22 cellular contexts compared by ENCODE assay signal in the genomic region with DNA sequence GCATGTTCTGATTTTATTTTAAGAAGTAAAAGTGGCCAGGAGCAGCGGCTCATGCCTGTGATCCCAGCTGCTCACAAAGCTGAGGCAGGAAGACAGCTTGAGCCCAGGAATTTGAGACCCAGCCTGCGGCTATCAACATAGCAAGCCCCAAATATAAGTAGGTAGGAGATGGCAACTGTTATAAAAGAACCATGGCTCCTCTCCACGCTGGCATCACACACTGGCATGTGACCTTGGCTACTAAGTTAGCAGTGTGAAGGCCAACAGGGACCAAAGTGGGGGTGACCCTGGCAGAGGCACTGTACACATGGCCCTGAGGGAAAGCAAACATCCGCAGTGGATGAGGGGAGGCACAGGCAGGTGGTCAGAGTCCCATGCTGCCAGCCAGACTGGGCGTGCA. TPM values are rescaled to one million over a fixed set of nuclear protein-coding genes. Genes with fewer than 3 reads are reported as not detected.
A peak's percentile ranks its signal among the peaks of the same experiment; 100 is the strongest.
DNase-seq lines count a peak whose midpoint lies in the region; ATAC-seq and TF ChIP-seq lines count a peak whose summit lies in the region.
"Had no signal": no experiment of that assay in that cellular context is flagged by ENCODE, and none has a peak within 500 bp of the region (broad histone marks: within the 10 kb centered on the region; RNA-seq: fewer than 3 reads in every experiment).

No MANE protein-coding gene starts in this region.

- H3K36me3 Mint-ChIP-seq in T-helper 17 cell (ENCODE audit: low read depth) (peaks cover 4% of the 10 kb centered on the region), endodermal cell (ENCODE audit: low read depth) (peaks cover 3% of the 10 kb centered on the region), mesothelial cell of epicardium (no peaks in the 10 kb centered on the region)
- H3K36me3 Mint-ChIP-seq in stimulated activated effector memory CD8-positive, alpha-beta T cell treated with anti-CD3 and anti-CD28 coated beads, Interleukin-12 subunit alpha, Interleukin-12 subunit beta, amount 100 ng/mL, for 72 hours: peaks cover 21% of the 10 kb centered on the region
- H3K36me3 Mint-ChIP-seq: naive B cell had no signal

- no peaks in the 10 kb centered on the region for H3K36me3 ChIP-seq in endodermal cell (ENCODE audit: control insufficient read depth, insufficient read depth, low read length)
- H3K36me3 ChIP-seq: ascending aorta, gastroesophageal sphincter, thoracic aorta had no signal

- H3K9me3 ChIP-seq in T-helper 17 cell (ENCODE audit: control insufficient read depth, low read length, poor library complexity, severe bottlenecking): no peaks in the 10 kb centered on the region
- H3K9me3 ChIP-seq in endodermal cell (ENCODE audit: control insufficient read depth, low read length): no peaks in the 10 kb centered on the region
- H3K9me3 ChIP-seq: ascending aorta, gastroesophageal sphincter, thoracic aorta had no signal

- H3K27me3 ChIP-seq in endodermal cell (ENCODE audit: control insufficient read depth, insufficient read depth, low read length, poor library complexity, severe bottlenecking): no peaks in the 10 kb centered on the region
- H3K27me3 ChIP-seq: ascending aorta, gastroesophageal sphincter had no signal

- peak overlapping the region; percentile 11 for H3K27ac Mint-ChIP-seq in T-helper 17 cell
- peak overlapping the region; percentile 39 for H3K27ac Mint-ChIP-seq in endodermal cell
- H3K27ac Mint-ChIP-seq in mesothelial cell of epicardium: peak overlapping the region; percentile 12
- H3K27ac Mint-ChIP-seq in stimulated activated effector memory CD8-positive, alpha-beta T cell treated with anti-CD3 and anti-CD28 coated beads, Interleukin-12 subunit alpha, Interleukin-12 subunit beta, amount 100 ng/mL, for 72 hours: peak overlapping the region; percentile 53
- H3K27ac Mint-ChIP-seq: memory B cell had no signal

- no peak overlapping the region for H3K4me3 Mint-ChIP-seq in T-helper 17 cell
- no peak overlapping the region for H3K4me3 Mint-ChIP-seq in endodermal cell
- no peak overlapping the region for H3K4me3 Mint-ChIP-seq in mesothelial cell of epicardium
- H3K4me3 Mint-ChIP-seq in stimulated activated effector memory CD8-positive, alpha-beta T cell treated with anti-CD3 and anti-CD28 coated beads, Interleukin-12 subunit alpha, Interleukin-12 subunit beta, amount 100 ng/mL, for 72 hours: no peak overlapping the region
- H3K4me3 Mint-ChIP-seq: central memory CD8-positive, alpha-beta T cell; memory B cell; naive B cell had no signal

- ATAC-seq in T-helper 17 cell: no peak
- ATAC-seq in stimulated activated effector memory CD8-positive, alpha-beta T cell treated with anti-CD3 and anti-CD28 coated beads, Interleukin-12 subunit alpha, Interleukin-12 subunit beta, amount 100 ng/mL, for 72 hours: no peak
- ATAC-seq in HG03442 (IDR thresholded peaks at IDR 0.05; ENCODE audit: unreplicated experiment): no peak
- ATAC-seq: gastroesophageal sphincter, K562 had no signal

- DNase-seq in T-helper 17 cell: no peak
- no peak for DNase-seq in endodermal cell
- DNase-seq in mesothelial cell of epicardium (ENCODE audit: low spot score in 2 of 2, unreplicated experiment in 2 of 2): no peak
- DNase-seq in stimulated activated effector memory CD8-positive, alpha-beta T cell treated with anti-CD3 and anti-CD28 coated beads, Interleukin-12 subunit alpha, Interleukin-12 subunit beta, amount 100 ng/mL, for 72 hours (ENCODE audit: low spot score in 2 of 2): no peak
- DNase-seq in NCI-H1105 (lab: John Stamatoyannopoulos, UW): no peak
- DNase-seq in GM10266 (ENCODE audit: extremely low spot score): no peak
- DNase-seq in amniotic stem cell (lab: John Stamatoyannopoulos, UW): no peak
- DNase-seq: activated CD4-positive, alpha-beta T cell treated with anti-CD3 and anti-CD28 coated beads, Interleukin-2, amount 50 U/mL, for 4 hours; H7; kidney; naive B cell; NCI-H146; NCI-H524; T-helper 2 cell had no signal

- peaks cover 6% of the 10 kb centered on the region for H3K4me1 ChIP-seq in endodermal cell (ENCODE audit: control insufficient read depth, insufficient read depth, low read length)
- H3K4me1 ChIP-seq: ascending aorta, gastroesophageal sphincter had no signal

- H3K27me3 Mint-ChIP-seq in T-helper 17 cell (no peaks in the 10 kb centered on the region), endodermal cell (ENCODE audit: insufficient read depth) (no peaks in the 10 kb centered on the region), mesothelial cell of epicardium (ENCODE audit: low read depth) (no peaks in the 10 kb centered on the region)
- H3K27me3 Mint-ChIP-seq: central memory CD8-positive, alpha-beta T cell; memory B cell; naive B cell had no signal

- no peak overlapping the region for H3K4me3 ChIP-seq in endodermal cell (ENCODE audit: low read length)
- H3K4me3 ChIP-seq: ascending aorta, gastroesophageal sphincter, K562, thoracic aorta had no signal

- 85 to 95% methylated on average over 3 to 5 of the region's 5 CpGs for WGBS in endodermal cell (ENCODE audit: insufficient coverage in 1 of 2, insufficient read length in 1 of 2), 2 experiments

- H3K4me1 Mint-ChIP-seq in T-helper 17 cell (peaks cover 16% of the 10 kb centered on the region), endodermal cell (peaks cover 26% of the 10 kb centered on the region), mesothelial cell of epicardium (no peaks in the 10 kb centered on the region)
- peaks cover 52% of the 10 kb centered on the region for H3K4me1 Mint-ChIP-seq in stimulated activated effector memory CD8-positive, alpha-beta T cell treated with anti-CD3 and anti-CD28 coated beads, Interleukin-12 subunit alpha, Interleukin-12 subunit beta, amount 100 ng/mL, for 72 hours

- H3K9ac ChIP-seq in endodermal cell (ENCODE audit: extremely low read depth, low read length, poor library complexity, severe bottlenecking): no peak overlapping the region

- H3K27ac ChIP-seq in endodermal cell (ENCODE audit: low read depth, low read length): no peak overlapping the region
- H3K27ac ChIP-seq: ascending aorta, gastroesophageal sphincter, thoracic aorta, VCaP had no signal

- H3K9me3 Mint-ChIP-seq in endodermal cell: no peaks in the 10 kb centered on the region
- H3K9me3 Mint-ChIP-seq in mesothelial cell of epicardium: no peaks in the 10 kb centered on the region
- no peaks in the 10 kb centered on the region for H3K9me3 Mint-ChIP-seq in stimulated activated effector memory CD8-positive, alpha-beta T cell treated with anti-CD3 and anti-CD28 coated beads, Interleukin-12 subunit alpha, Interleukin-12 subunit beta, amount 100 ng/mL, for 72 hours
- H3K9me3 Mint-ChIP-seq: central memory CD8-positive, alpha-beta T cell; memory B cell; naive B cell had no signal

- TF ChIP-seq CTCF in endodermal cell (conservative IDR thresholded peaks at IDR 0.05): no peak
- TF ChIP-seq CTCF in mesothelial cell of epicardium (IDR thresholded peaks at IDR 0.05; ENCODE audit: unreplicated experiment): no peak
- no peak for TF ChIP-seq CTCF in GM10266 (IDR thresholded peaks at IDR 0.05; ENCODE audit: control insufficient read depth, insufficient read depth, low read depth, missing control alignments)

RNA-seq across cellular contexts. Expression of gene TPST2, which starts 33.0 kb away (rescaled TPM):
- total RNA-seq in T-helper 17 cell (10 to 100 TPM; 18.2 to 40.7 TPM), endodermal cell (10 to 100 TPM; 38.9 to 53.2 TPM), mesothelial cell of epicardium (17.2 to 19.4 TPM (median 18.5 TPM) in 3 replicates)
- 22.0 TPM for polyA plus RNA-seq in endodermal cell (2013, experiment 1 of 2)
- polyA plus RNA-seq in endodermal cell (2013, experiment 2 of 2): 19.7 TPM

RNA-seq across cellular contexts. Expression of gene TFIP11, which starts 44.6 kb away (rescaled TPM):
- 100 to 1,000 TPM in 1 of 2 donors, 10 to 100 TPM in 1; 84.0 to 104 TPM for total RNA-seq in T-helper 17 cell
- total RNA-seq in endodermal cell: 10 to 100 TPM; 28.4 to 28.9 TPM
- polyA plus RNA-seq in endodermal cell (2013, experiment 1 of 2): 21.4 TPM
- polyA plus RNA-seq in endodermal cell (2013, experiment 2 of 2): 23.5 TPM
- total RNA-seq in mesothelial cell of epicardium: 36.4 to 39.3 TPM (median 37.9 TPM) in 3 replicates
